22 cellular contexts compared by ENCODE assay signal in genomic region chr10:50498465-50498864, GRCh38.
DNase-seq lines count a peak whose midpoint lies in the region; ATAC-seq and TF ChIP-seq lines count a peak whose summit lies in the region.
"Had no signal": no experiment of that assay in that cellular context is flagged by ENCODE, and none has a peak within 500 bp of the region (broad histone marks: within the 10 kb centered on the region; RNA-seq: fewer than 3 reads in every experiment).

No MANE protein-coding gene starts in this region.

- H3K27ac ChIP-seq in right atrium auricular region (peak overlapping the region; percentile 15 to 71), esophagus muscularis mucosa (replicated peaks in 1 of 4) (peak overlapping the region; percentile 58 to 78 (median 64))
- H3K27ac ChIP-seq: colonic mucosa had no signal

- intact Hi-C loops in cardiac septum (cut with DNase I) (loop anchor here (10.0 kb wide), 2 partner anchors 56 to 184 kb away; no protein-coding TSS in a partner anchor), esophagus muscularis mucosa (cut with DNase I) (no loop called here)

- H3K36me3 Mint-ChIP-seq in stimulated activated memory B cell treated with anti-CD40 and anti-IgM and Interleukin-4, amounts not matched to agents 10 μg/mL and 1 μg/mL and 100 μg/mL, for 72 hours = peaks cover 18% of the 10 kb centered on the region

- H3K4me1 Mint-ChIP-seq in stimulated activated memory B cell treated with anti-CD40 and anti-IgM and Interleukin-4, amounts not matched to agents 10 μg/mL and 1 μg/mL and 100 μg/mL, for 72 hours = peaks cover 48% of the 10 kb centered on the region

- H3K27me3 Mint-ChIP-seq in stimulated activated memory B cell treated with anti-CD40 and anti-IgM and Interleukin-4, amounts not matched to agents 10 μg/mL and 1 μg/mL and 100 μg/mL, for 72 hours = no peaks in the 10 kb centered on the region
- H3K27me3 Mint-ChIP-seq: CD4-positive, alpha-beta memory T cell; naive thymus-derived CD8-positive, alpha-beta T cell had no signal

- H3K27ac Mint-ChIP-seq in stimulated activated memory B cell treated with anti-CD40 and anti-IgM and Interleukin-4, amounts not matched to agents 10 μg/mL and 1 μg/mL and 100 μg/mL, for 72 hours = no peak overlapping the region
- H3K27ac Mint-ChIP-seq: CD4-positive, alpha-beta memory T cell; H9 had no signal

- peaks cover 0 to 29% of the 10 kb centered on the region in 2 donors for H3K4me1 ChIP-seq in right atrium auricular region
- peaks cover 13 to 44% (median 36%) of the 10 kb centered on the region in 4 donors for H3K4me1 ChIP-seq in esophagus muscularis mucosa
- H3K4me1 ChIP-seq: colonic mucosa, right lobe of liver had no signal

- WGBS in esophagus muscularis mucosa = 96% methylated on average over 1 of the region's 1 CpG

- no peaks in the 10 kb centered on the region for H3K9me3 Mint-ChIP-seq in stimulated activated memory B cell treated with anti-CD40 and anti-IgM and Interleukin-4, amounts not matched to agents 10 μg/mL and 1 μg/mL and 100 μg/mL, for 72 hours
- H3K9me3 Mint-ChIP-seq: H9 had no signal

- no peaks in the 10 kb centered on the region for H3K36me3 ChIP-seq in right atrium auricular region
- no peaks in the 10 kb centered on the region for H3K36me3 ChIP-seq in esophagus muscularis mucosa
- H3K36me3 ChIP-seq: brain microvascular endothelial cell, colonic mucosa, right lobe of liver had no signal

- TF ChIP-seq EP300 in esophagus muscularis mucosa (IDR thresholded peaks at IDR 0.05) = no peak

- ATAC-seq in HG02981 (IDR thresholded peaks at IDR 0.05; ENCODE audit: unreplicated experiment) = peak; percentile 26
- no peak for ATAC-seq in stimulated activated memory B cell treated with anti-CD40 and anti-IgM and Interleukin-4, amounts not matched to agents 10 μg/mL and 1 μg/mL and 100 μg/mL, for 72 hours
- ATAC-seq: naive thymus-derived CD8-positive, alpha-beta T cell had no signal

- no peak for TF ChIP-seq CTCF in right atrium auricular region (IDR thresholded peaks at IDR 0.05)
- TF ChIP-seq CTCF in esophagus muscularis mucosa (IDR thresholded peaks at IDR 0.05) = no peak

- H3K4me3 ChIP-seq in right atrium auricular region = no peak overlapping the region
- H3K4me3 ChIP-seq in esophagus muscularis mucosa = no peak overlapping the region
- H3K4me3 ChIP-seq: colonic mucosa, right lobe of liver had no signal

- H3K9me3 ChIP-seq in right atrium auricular region = no peaks in the 10 kb centered on the region
- no peaks in the 10 kb centered on the region for H3K9me3 ChIP-seq in esophagus muscularis mucosa
- H3K9me3 ChIP-seq: colonic mucosa, right lobe of liver had no signal

- H3K27me3 ChIP-seq in right atrium auricular region = no peaks in the 10 kb centered on the region
- no peaks in the 10 kb centered on the region for H3K27me3 ChIP-seq in esophagus muscularis mucosa
- H3K27me3 ChIP-seq: brain microvascular endothelial cell, colonic mucosa, right lobe of liver had no signal

- no peak for TF ChIP-seq POLR2A in esophagus muscularis mucosa (IDR thresholded peaks at IDR 0.05; ENCODE audit: low read depth)

- no peak overlapping the region for H3K4me3 Mint-ChIP-seq in stimulated activated memory B cell treated with anti-CD40 and anti-IgM and Interleukin-4, amounts not matched to agents 10 μg/mL and 1 μg/mL and 100 μg/mL, for 72 hours
- H3K4me3 Mint-ChIP-seq: CD4-positive, alpha-beta memory T cell; H9; naive thymus-derived CD8-positive, alpha-beta T cell had no signal

- DNase-seq in right atrium auricular region (ENCODE audit: low spot score) (no peak), cardiac septum (ENCODE audit: low spot score) (no peak), esophagus muscularis mucosa (ENCODE audit: extremely low spot score) (no peak), NCI-H1417 (lab: John Stamatoyannopoulos, UW) (no peak), pons (ENCODE audit: low spot score) (no peak)
- DNase-seq: activated CD4-positive, CD25-positive, alpha-beta regulatory T cell; CD4-positive, alpha-beta memory T cell; colonic mucosa; DMS 273 treated with DMSO at 0.1 percent for 48 hours; H9; Kasumi-1; naive thymus-derived CD8-positive, alpha-beta T cell; NCI-H1048; NCI-H2029; NCI-H226; NCI-H774; right lobe of liver; stimulated activated CD4-positive, alpha-beta T cell treated with anti-CD3 and anti-CD28 coated beads, Interleukin-15, amount 100 ng/mL, for 24 hours; T1000 had no signal
